21 cellular contexts compared by ENCODE assay signal in the genomic region with DNA sequence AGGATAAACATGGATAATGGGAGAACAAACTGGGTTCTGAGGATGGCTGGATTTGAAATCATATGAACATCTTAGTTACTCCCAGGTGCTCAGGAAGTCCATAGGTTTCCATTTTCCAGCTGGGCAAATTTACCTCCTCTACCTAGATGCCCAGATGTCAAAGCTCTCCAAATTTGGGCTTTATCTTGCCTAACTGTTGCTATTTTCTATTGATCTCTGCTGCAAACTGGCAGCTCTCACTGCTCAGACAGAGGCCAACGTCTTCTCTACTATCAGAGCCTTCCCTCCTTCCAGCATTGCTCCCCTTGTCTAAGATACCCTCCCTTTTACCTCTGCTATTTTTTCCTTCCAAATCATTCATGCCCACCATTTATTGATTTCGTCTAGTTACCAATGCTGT.
"Had no signal": no experiment of that assay in that cellular context is flagged by ENCODE, and none has a peak within 500 bp of the region (broad histone marks: within the 10 kb centered on the region; RNA-seq: fewer than 3 reads in every experiment).

No MANE protein-coding gene starts in this region.

- ATAC-seq: foreskin keratinocyte, gastroesophageal sphincter, heart left ventricle, lower lobe of right lung, mucosa of descending colon had no signal

- H3K27ac ChIP-seq: coronary artery, dorsolateral prefrontal cortex, esophagus muscularis mucosa, foreskin keratinocyte, gastroesophageal sphincter, heart left ventricle, left ventricle myocardium inferior, lower lobe of right lung had no signal

- H3K27ac Mint-ChIP-seq: immature natural killer cell, mesothelial cell of epicardium, naive B cell had no signal

- H3K4me3 ChIP-seq: coronary artery, dorsolateral prefrontal cortex, esophagus muscularis mucosa, gastroesophageal sphincter, heart left ventricle, hepatocyte, left ventricle myocardium inferior, lower lobe of right lung, mucosa of descending colon had no signal

- H3K9me3 ChIP-seq: esophagus muscularis mucosa, gastroesophageal sphincter, heart left ventricle, left ventricle myocardium inferior, lower lobe of right lung, mucosa of descending colon had no signal

- H2AFZ ChIP-seq: hepatocyte had no signal

- H3K36me3 ChIP-seq: esophagus muscularis mucosa, gastroesophageal sphincter, left ventricle myocardium inferior, lower lobe of right lung had no signal

- DNase-seq: dermis blood vessel endothelial cell; dorsolateral prefrontal cortex; effector CD4-positive, alpha-beta T cell; effector memory CD4-positive, alpha-beta T cell; foreskin keratinocyte; heart left ventricle; hypothalamus; immature natural killer cell; islet precursor cell; kidney; kidney glomerular epithelial cell; left ventricle myocardium inferior; lower lobe of right lung; mesenchymal stem cell; mucosa of descending colon; naive B cell had no signal

- H3K4me3 Mint-ChIP-seq: immature natural killer cell, mesothelial cell of epicardium, naive B cell had no signal

- H3K4me1 Mint-ChIP-seq: immature natural killer cell, mesothelial cell of epicardium, naive B cell had no signal

- H3K9me3 Mint-ChIP-seq: immature natural killer cell, mesothelial cell of epicardium had no signal

- H3K27me3 ChIP-seq: dorsolateral prefrontal cortex, esophagus muscularis mucosa, foreskin keratinocyte, gastroesophageal sphincter, heart left ventricle, hepatocyte had no signal

- H3K36me3 Mint-ChIP-seq: mesothelial cell of epicardium, naive B cell had no signal

- H3K4me1 ChIP-seq: esophagus muscularis mucosa, foreskin keratinocyte, lower lobe of right lung had no signal

- H3K79me2 ChIP-seq: hepatocyte had no signal
